In genomic region chr14:74974364-74975058, GRCh38 we compare ENCODE assay signal across 15 cellular contexts. TPM values are rescaled to one million over a fixed set of nuclear protein-coding genes. Genes with fewer than 3 reads are reported as not detected.
DNase-seq lines count a peak whose midpoint lies in the region; ATAC-seq and TF ChIP-seq lines count a peak whose summit lies in the region.
"Had no signal": no experiment of that assay in that cellular context is flagged by ENCODE, and none has a peak within 500 bp of the region (broad histone marks: within the 10 kb centered on the region; RNA-seq: fewer than 3 reads in every experiment).

No MANE protein-coding gene starts in this region.

- DNase-seq in IMR-90 (no peak), coronary artery (ENCODE audit: low spot score) (peak; percentile 74), iPS-NIHi11 (ENCODE audit: low spot score) (peak; percentile 46), sciatic nerve (ENCODE audit: low spot score) (peak; percentile 63), stomach (no peak), kidney tubule cell (ENCODE audit: low spot score) (no peak), middle frontal gyrus (ENCODE audit: extremely low spot score, low spot score) (no peak)
- no peak for DNase-seq in activated CD4-positive, alpha-beta memory T cell treated with anti-CD3 and anti-CD28 coated beads, Interleukin-2, amount 10 ng/mL, durations not matched to agents 7 days and 5 days
- DNase-seq: activated CD4-positive, alpha-beta T cell treated with anti-CD3 and anti-CD28 coated beads, Interleukin-2, amount 10 ng/mL, durations not matched to agents 24 days and 14 days; activated T-cell treated with anti-CD3 and anti-CD28 coated beads, Interleukin-2, amount 50 U/mL, for 48 hours; DMS153; NCI-H2081 treated with DMSO at 0.1 percent for 48 hours had no signal

- H2AK9ac ChIP-seq in IMR-90 (replicated peaks; ENCODE audit: low read depth, low read length, poor library complexity), result no peak overlapping the region

- 0 out of 2 replicates have a peak, but pooled peaks cover 3% of the 10 kb centered on the region for H3K9me1 ChIP-seq in IMR-90 (ENCODE audit: insufficient read depth, low read length)

- no TSS peak for BruUV-seq in IMR-90 (replicated peaks; lab: Mats Ljungman, UMichigan)

- no peak overlapping the region for H2BK15ac ChIP-seq in IMR-90 (ENCODE audit: low read depth, low read length)

- POLR2A ChIA-PET in IMR-90 (lab: Charles Lee; ENCODE audit: unreplicated experiment), result no interaction called here
- POLR2A ChIA-PET in activated CD4-positive, alpha-beta memory T cell treated with anti-CD3 and anti-CD28 coated beads, Interleukin-2, amount 10 ng/mL, durations not matched to agents 7 days and 5 days (lab: Charles Lee), result interaction anchor here (1.3 kb wide), 1 partner anchor 29 kb away, joined by 4 read pairs; the partner anchor contains the start of gene EIF2B2

- H3K27me3 Mint-ChIP-seq in activated CD4-positive, alpha-beta memory T cell treated with anti-CD3 and anti-CD28 coated beads, Interleukin-2, amount 10 ng/mL, durations not matched to agents 7 days and 5 days, result no peaks in the 10 kb centered on the region
- H3K27me3 Mint-ChIP-seq: activated CD4-positive, alpha-beta T cell treated with anti-CD3 and anti-CD28 coated beads, Interleukin-2, amount 10 ng/mL, durations not matched to agents 24 days and 14 days had no signal

- dilution Hi-C loops in IMR-90 (cut with HindIII; ENCODE audit: low sequenced_read_pairs, unreplicated experiment), result no loop called here

- no peaks in the 10 kb centered on the region for H3K9me3 ChIP-seq in IMR-90 (ENCODE audit: control insufficient read depth, insufficient read depth, low read length)
- no peaks in the 10 kb centered on the region for H3K9me3 ChIP-seq in stomach
- H3K9me3 ChIP-seq: ascending aorta had no signal

- H3K9me3 Mint-ChIP-seq in activated CD4-positive, alpha-beta memory T cell treated with anti-CD3 and anti-CD28 coated beads, Interleukin-2, amount 10 ng/mL, durations not matched to agents 7 days and 5 days, result no peaks in the 10 kb centered on the region
- H3K9me3 Mint-ChIP-seq: activated CD4-positive, alpha-beta T cell treated with anti-CD3 and anti-CD28 coated beads, Interleukin-2, amount 10 ng/mL, durations not matched to agents 24 days and 14 days had no signal

- no peak overlapping the region for H3K4me3 Mint-ChIP-seq in activated CD4-positive, alpha-beta memory T cell treated with anti-CD3 and anti-CD28 coated beads, Interleukin-2, amount 10 ng/mL, durations not matched to agents 7 days and 5 days
- H3K4me3 Mint-ChIP-seq: activated CD4-positive, alpha-beta T cell treated with anti-CD3 and anti-CD28 coated beads, Interleukin-2, amount 10 ng/mL, durations not matched to agents 24 days and 14 days had no signal

- WGBS in IMR-90 (ENCODE audit: extremely low coverage in 2 of 2, insufficient read length in 1 of 2), 2 experiments, result 64% methylated on average over 5 of the region's 15 CpGs; no CpG with 5 or more reads in 1 of the 2 experiments
- 74 to 86% (median 84%) methylated on average over 11 to 15 of the region's 15 CpGs for WGBS in stomach, 5 donors

- H2BK120ac ChIP-seq in IMR-90 (ENCODE audit: low read depth, low read length), result no peak overlapping the region

- no peak overlapping the region for H2AK5ac ChIP-seq in IMR-90 (ENCODE audit: low read depth, low read length)

- H3K36me3 Mint-ChIP-seq in activated CD4-positive, alpha-beta memory T cell treated with anti-CD3 and anti-CD28 coated beads, Interleukin-2, amount 10 ng/mL, durations not matched to agents 7 days and 5 days (ENCODE audit: low read depth), result no peaks in the 10 kb centered on the region

- H3K27me3 ChIP-seq in IMR-90 (ENCODE audit: control insufficient read depth, insufficient read depth, low read length) (peaks cover 12% of the 10 kb centered on the region), stomach (no peaks in the 10 kb centered on the region)
- H3K27me3 ChIP-seq: ascending aorta had no signal

- H3K27ac ChIP-seq in IMR-90 (ENCODE audit: insufficient read depth, low read length), result no peak overlapping the region
- H3K27ac ChIP-seq in coronary artery, result no peak overlapping the region
- H3K27ac ChIP-seq in stomach, result peak overlapping the region in 2 of 5 donors; percentile 14 to 44
- H3K27ac ChIP-seq: ascending aorta had no signal

- no peak overlapping the region for H4K8ac ChIP-seq in IMR-90 (ENCODE audit: low read depth in 2 of 2, low read length in 2 of 2)

- intact Hi-C loops in IMR-90 (cut with micrococcal nuclease) (no loop called here), sciatic nerve (cut with DNase I) (no loop called here), stomach (cut with DNase I; ENCODE audit: low total_unique reads) (no loop called here)

- H3K4me3 ChIP-seq in IMR-90 (ENCODE audit: insufficient read depth, low read depth, low read length) (no peak overlapping the region), coronary artery (no peak overlapping the region), stomach (no peak overlapping the region)
- H3K4me3 ChIP-seq: ascending aorta had no signal

- no peak for TF ChIP-seq RAD21 in IMR-90 (IDR thresholded peaks at IDR 0.05; ENCODE audit: low read length)

- no peak overlapping the region for H3K27ac Mint-ChIP-seq in activated CD4-positive, alpha-beta memory T cell treated with anti-CD3 and anti-CD28 coated beads, Interleukin-2, amount 10 ng/mL, durations not matched to agents 7 days and 5 days
- H3K27ac Mint-ChIP-seq: activated CD4-positive, alpha-beta T cell treated with anti-CD3 and anti-CD28 coated beads, Interleukin-2, amount 10 ng/mL, durations not matched to agents 24 days and 14 days had no signal

- no peak overlapping the region for H3K4ac ChIP-seq in IMR-90 (ENCODE audit: low read depth, low read length)

- H4K91ac ChIP-seq in IMR-90 (ENCODE audit: insufficient read depth, low read depth, low read length), result no peak overlapping the region

- H3K18ac ChIP-seq in IMR-90 (ENCODE audit: low read depth, low read length), result no peak overlapping the region

- no peaks in the 10 kb centered on the region for H3K36me3 ChIP-seq in IMR-90 (ENCODE audit: control insufficient read depth, insufficient read depth, low read length)
- H3K36me3 ChIP-seq in stomach, result no peaks in the 10 kb centered on the region
- H3K36me3 ChIP-seq: ascending aorta had no signal

- TF ChIP-seq POLR2A in IMR-90 (IDR thresholded peaks at IDR 0.05; ENCODE audit: low read depth, low read length), result no peak
- no peak for TF ChIP-seq POLR2A in stomach (IDR thresholded peaks at IDR 0.05)

- H3K79me1 ChIP-seq in IMR-90 (ENCODE audit: low read depth in 1 of 2, low read length in 2 of 2), result no peaks in the 10 kb centered on the region

- no peak; the same call in 1 of the 2 replicates for ATAC-seq in IMR-90 (ENCODE audit: low read depth)
- peak; percentile 60 for ATAC-seq in sciatic nerve

- TF ChIP-seq EP300 in stomach (IDR thresholded peaks at IDR 0.05), result no peak

- no peaks in the 10 kb centered on the region for H4K20me1 ChIP-seq in IMR-90 (ENCODE audit: insufficient read depth, low read length)

- no peak overlapping the region for H4K5ac ChIP-seq in IMR-90 (ENCODE audit: low read depth, low read length)

- H3K56ac ChIP-seq in IMR-90 (ENCODE audit: extremely low read depth, insufficient read depth, low read length), result no peak overlapping the region

- H3K4me1 ChIP-seq in IMR-90 (ENCODE audit: control insufficient read depth, insufficient read depth, low read length) (peaks cover 1% of the 10 kb centered on the region; the same call in 1 of the 2 replicates), stomach (peaks cover 0 to 13% (median 6%) of the 10 kb centered on the region in 4 donors)

- in situ Hi-C loops in IMR-90 (cut with MboI; ENCODE audit: low sequenced_read_pairs), result no loop called here

- H3K4me2 ChIP-seq in IMR-90 (ENCODE audit: low read depth, low read length), result no peak overlapping the region

- CTCF ChIA-PET in IMR-90 (lab: Yijun Ruan, JAX), result no interaction called here
- CTCF ChIA-PET in activated CD4-positive, alpha-beta memory T cell treated with anti-CD3 and anti-CD28 coated beads, Interleukin-2, amount 10 ng/mL, durations not matched to agents 7 days and 5 days (lab: Charles Lee), result interaction anchor here (1.0 kb wide), 1 partner anchor 12 kb away, joined by 3 read pairs; no protein-coding TSS in a partner anchor

- H2AFZ ChIP-seq in IMR-90 (replicated peaks; ENCODE audit: low read length, poor library complexity), result peak overlapping the region; percentile 51

- no peak overlapping the region for H3K14ac ChIP-seq in IMR-90 (replicated peaks; ENCODE audit: low read depth, low read length)

- H2BK5ac ChIP-seq in IMR-90 (ENCODE audit: low read depth, low read length, poor library complexity, severe bottlenecking), result no peak overlapping the region

- no peak overlapping the region for H3K23ac ChIP-seq in IMR-90 (ENCODE audit: low read depth, low read length)

- H2BK20ac ChIP-seq in IMR-90 (ENCODE audit: low read depth, low read length), result no peak overlapping the region

- peaks cover 7% of the 10 kb centered on the region for H3K4me1 Mint-ChIP-seq in activated CD4-positive, alpha-beta memory T cell treated with anti-CD3 and anti-CD28 coated beads, Interleukin-2, amount 10 ng/mL, durations not matched to agents 7 days and 5 days

- H3K9ac ChIP-seq in IMR-90 (ENCODE audit: low read depth, low read length), result no peak overlapping the region

- TF ChIP-seq CTCF in IMR-90 (conservative IDR thresholded peaks at IDR 0.05; ENCODE audit: low read depth, low read length) (no peak), coronary artery (IDR thresholded peaks at IDR 0.05) (no peak), stomach (IDR thresholded peaks at IDR 0.05) (no peak)

RNA-seq across cellular contexts. Expression of gene PGF, which starts 19.1 kb away (rescaled TPM):
- total RNA-seq in IMR-90 (2012; rRNA removed) (0.28 and 0.36 TPM in 2 replicates), sciatic nerve (12.4 TPM), stomach (10 to 100 TPM in 1 of 5 donors, 1 to 10 TPM in 3, not detected in 1; 1.8 to 13.3 (median 8.1) TPM)
- polyA plus RNA-seq in IMR-90 (2012; rRNA removed) (0.39 and 0.42 TPM in 2 replicates), stomach (1 to 10 TPM; 3.7 to 7.2 (median 4.8) TPM)
- polyA plus RNA-seq in IMR-90 (2012; cell fraction: cytosol; rRNA removed), result 0.21 and 1.0 TPM in 2 replicates
- 0.28 and 0.52 TPM in 2 replicates for polyA plus RNA-seq in IMR-90 (2012; cell fraction: nucleus; rRNA removed; ENCODE audit: low replicate concordance)
- under 1 TPM; 0.23 to 0.38 TPM for total RNA-seq in activated CD4-positive, alpha-beta memory T cell treated with anti-CD3 and anti-CD28 coated beads, Interleukin-2, amount 10 ng/mL, durations not matched to agents 7 days and 5 days
- total RNA-seq: mononuclear cell had no signal

RNA-seq across cellular contexts. Expression of gene EIF2B2, which starts 28.2 kb away (rescaled TPM):
- total RNA-seq in IMR-90 (2012; rRNA removed) (69.4 and 70.1 TPM in 2 replicates), sciatic nerve (30.8 TPM), stomach (100 to 1,000 TPM in 1 of 5 donors, 10 to 100 TPM in 3, 1 to 10 TPM in 1; 5.8 to 182 (median 23.7) TPM)
- polyA plus RNA-seq in IMR-90 (2012; rRNA removed) (63.6 and 73.9 TPM in 2 replicates), stomach (10 to 100 TPM; 27.6 to 32.1 (median 29.1) TPM)
- 54.6 and 57.1 TPM in 2 replicates for polyA plus RNA-seq in IMR-90 (2012; cell fraction: cytosol; rRNA removed)
- 33.1 and 55.7 TPM in 2 replicates for polyA plus RNA-seq in IMR-90 (2012; cell fraction: nucleus; rRNA removed; ENCODE audit: low replicate concordance)
- total RNA-seq in activated CD4-positive, alpha-beta memory T cell treated with anti-CD3 and anti-CD28 coated beads, Interleukin-2, amount 10 ng/mL, durations not matched to agents 7 days and 5 days, result 10 to 100 TPM; 63.7 to 64.0 TPM

RNA-seq across cellular contexts. Expression of gene RPS6KL1, which starts 51.5 kb away (rescaled TPM):
- total RNA-seq in IMR-90 (2012; rRNA removed) (0.72 and 1.1 TPM in 2 replicates), sciatic nerve (4.7 TPM), stomach (1 to 10 TPM in 2 of 5 donors, not detected in 3; 1.3 to 2.0 TPM)
- polyA plus RNA-seq in IMR-90 (2012; rRNA removed) (1.2 and 1.7 TPM in 2 replicates), stomach (1 to 10 TPM in 2 of 3 donors, under 1 TPM in 1; 0.92 to 2.5 (median 2.0) TPM)
- polyA plus RNA-seq in IMR-90 (2012; cell fraction: cytosol; rRNA removed), result 0.44 and 0.67 TPM in 2 replicates
- polyA plus RNA-seq in IMR-90 (2012; cell fraction: nucleus; rRNA removed; ENCODE audit: low replicate concordance), result 3.6 and 5.3 TPM in 2 replicates
- total RNA-seq in activated CD4-positive, alpha-beta memory T cell treated with anti-CD3 and anti-CD28 coated beads, Interleukin-2, amount 10 ng/mL, durations not matched to agents 7 days and 5 days, result 1 to 10 TPM; 3.6 to 3.8 TPM
- total RNA-seq: HT1080 had no signal

Comparison
In these comparisons a context has a peak if more than half of its experiments do, and no peak if none do; other contexts are left out.
1. DNase-seq: peak in coronary artery (single experiment), iPS-NIHi11 (single experiment) and sciatic nerve (single experiment); none in IMR-90 (single experiment), activated CD4-positive, alpha-beta memory T cell treated with anti-CD3 and anti-CD28 coated beads, Interleukin-2, amount 10 ng/mL, durations not matched to agents 7 days and 5 days (single experiment), stomach (single experiment), kidney tubule cell (single experiment) and middle frontal gyrus (single experiment).